ENCODE assay signal across 9 cellular contexts in genomic region chr5:173733831-173734491, GRCh38.
A peak's percentile ranks its signal among the peaks of the same experiment; 100 is the strongest.
DNase-seq lines count a peak whose midpoint lies in the region; ATAC-seq and TF ChIP-seq lines count a peak whose summit lies in the region.
"Had no signal": no experiment of that assay in that cellular context is flagged by ENCODE, and none has a peak within 500 bp of the region (broad histone marks: within the 10 kb centered on the region; RNA-seq: fewer than 3 reads in every experiment).

No MANE protein-coding gene starts in this region.

- H3K4me2 ChIP-seq in neuronal stem cell (ENCODE audit: insufficient read depth, low read length, poor library complexity, severe bottlenecking) (no peak overlapping the region), mammary epithelial cell (ENCODE audit: insufficient read depth, low read depth, low read length) (no peak overlapping the region)

- no peak overlapping the region for H2BK15ac ChIP-seq in neuronal stem cell (ENCODE audit: low read length)

- BruUV-seq in mammary epithelial cell (replicated peaks; lab: Mats Ljungman, UMichigan), result no TSS peak

- no peak overlapping the region for H4K8ac ChIP-seq in neuronal stem cell (ENCODE audit: low read depth, low read length)

- H3K4me1 ChIP-seq in neuronal stem cell (ENCODE audit: control insufficient read depth in 2 of 2, insufficient read depth in 1 of 2, low read depth in 1 of 2, low read length in 2 of 2) (peaks cover 10% of the 10 kb centered on the region in 2 donors), mammary epithelial cell (ENCODE audit: insufficient read depth, low read length) (no peaks in the 10 kb centered on the region)

- H3K9me3 ChIP-seq in neuronal stem cell (replicated peaks in 1 of 2; ENCODE audit: control insufficient read depth in 2 of 2, insufficient read depth in 1 of 2, low read depth in 1 of 2, low read length in 2 of 2) (no peaks in the 10 kb centered on the region), mammary epithelial cell (replicated peaks; ENCODE audit: insufficient read depth, low read length) (no peaks in the 10 kb centered on the region)

- TF ChIP-seq CTCF in mammary epithelial cell (conservative IDR thresholded peaks at IDR 0.05 in 1 of 2, IDR thresholded peaks at IDR 0.05 in 1 of 2; ENCODE audit: extremely low read depth in 1 of 2, insufficient read depth in 1 of 2, low read depth in 1 of 2, low read length in 2 of 2), result no peak

- H4K91ac ChIP-seq in neuronal stem cell (ENCODE audit: low read depth, low read length, poor library complexity), result no peak overlapping the region

- no peaks in the 10 kb centered on the region for H3K79me2 ChIP-seq in mammary epithelial cell (ENCODE audit: insufficient read depth, low read length)

- H2BK5ac ChIP-seq in neuronal stem cell (ENCODE audit: low read length), result no peak overlapping the region

- no peak overlapping the region for H2BK12ac ChIP-seq in neuronal stem cell (ENCODE audit: low read length)

- H2BK120ac ChIP-seq in neuronal stem cell (ENCODE audit: low read depth, low read length), result no peak overlapping the region

- H3K27ac ChIP-seq in neuronal stem cell (replicated peaks; ENCODE audit: low read length), result no peak overlapping the region
- no peak overlapping the region for H3K27ac ChIP-seq in mammary epithelial cell (ENCODE audit: insufficient read depth, low read depth, low read length)

- H3K36me3 ChIP-seq in neuronal stem cell (replicated peaks in 1 of 2; ENCODE audit: control insufficient read depth in 2 of 2, insufficient read depth in 2 of 2, low read length in 2 of 2) (no peaks in the 10 kb centered on the region), mammary epithelial cell (ENCODE audit: insufficient read depth, low read length) (no peaks in the 10 kb centered on the region)

- H3K4me1 Mint-ChIP-seq in IgD-negative memory B cell (peaks cover 43 to 44% (median 43%) of the 10 kb centered on the region in 3 donors), immature natural killer cell (no peaks in the 10 kb centered on the region)

- H3K9me3 Mint-ChIP-seq in IgD-negative memory B cell, result no peaks in the 10 kb centered on the region
- H3K9me3 Mint-ChIP-seq in immature natural killer cell, result no peaks in the 10 kb centered on the region

- no peaks in the 10 kb centered on the region for H4K20me1 ChIP-seq in mammary epithelial cell (ENCODE audit: insufficient read depth, low read length)

- no peak overlapping the region for H3K23ac ChIP-seq in neuronal stem cell (ENCODE audit: low read depth, low read length, poor library complexity)

- H2AFZ ChIP-seq in neuronal stem cell (ENCODE audit: low read length), result no peak overlapping the region
- no peak overlapping the region for H2AFZ ChIP-seq in mammary epithelial cell (ENCODE audit: low read depth, low read length)

- in situ Hi-C loops in mammary epithelial cell (cut with MboI; ENCODE audit: low sequenced_read_pairs in 2 of 2), result no loop called here

- peak; percentile 51 for ATAC-seq in GM18909 (IDR thresholded peaks at IDR 0.05; ENCODE audit: poor library complexity, unreplicated experiment)
- ATAC-seq in GM21737 (IDR thresholded peaks at IDR 0.05; ENCODE audit: unreplicated experiment), result peak; percentile 37
- ATAC-seq: Right ventricle myocardium inferior had no signal

- H3K27me3 Mint-ChIP-seq in IgD-negative memory B cell (peaks cover 5% of the 10 kb centered on the region), immature natural killer cell (ENCODE audit: low read depth in 3 of 3) (peaks cover 0 to 2% (median 0%) of the 10 kb centered on the region in 3 donors)

- intact Hi-C loops in mammary epithelial cell (cut with micrococcal nuclease), result no loop called here

- CTCF ChIA-PET in mammary epithelial cell (lab: Charles Lee; ENCODE audit: low non-redundant PET), result no interaction called here

- H3K4me3 ChIP-seq in neuronal stem cell (ENCODE audit: low read length in 2 of 2) (no peak overlapping the region), mammary epithelial cell (replicated peaks in 1 of 3; ENCODE audit: insufficient read depth in 1 of 3, low read depth in 2 of 3, low read length in 3 of 3) (no peak overlapping the region)

- H3K4me3 Mint-ChIP-seq in IgD-negative memory B cell (peak overlapping the region; percentile 21 to 84 (median 82)), immature natural killer cell (no peak overlapping the region)

- WGBS in neuronal stem cell (ENCODE audit: extremely low coverage in 2 of 2, insufficient read length in 2 of 2, insufficient replicate concordance in 1 of 2), 2 donors, result no CpG with 5 or more reads among the region's 18 CpGs
- 77% methylated on average over 16 of the region's 18 CpGs for WGBS in mammary epithelial cell (ENCODE audit: low coverage, missing lambda C conversion rate)

- no peak overlapping the region for H3K4ac ChIP-seq in neuronal stem cell (ENCODE audit: low read length)

- H3K27me3 ChIP-seq in neuronal stem cell (ENCODE audit: control insufficient read depth in 3 of 3, insufficient read depth in 3 of 3, low read depth in 1 of 3, low read length in 3 of 3), result peaks cover 0 to 32% (median 0%) of the 10 kb centered on the region in 3 experiments
- H3K27me3 ChIP-seq in mammary epithelial cell (ENCODE audit: insufficient read depth, low read length), result no peaks in the 10 kb centered on the region

- H3K36me3 Mint-ChIP-seq in IgD-negative memory B cell, result no peaks in the 10 kb centered on the region
- H3K36me3 Mint-ChIP-seq in immature natural killer cell, result no peaks in the 10 kb centered on the region

- peak overlapping the region; percentile 21 for H2AK5ac ChIP-seq in neuronal stem cell (ENCODE audit: low read depth, low read length)

- H3K18ac ChIP-seq in neuronal stem cell (ENCODE audit: low read length), result peak overlapping the region; percentile 62

- H3K27ac Mint-ChIP-seq in IgD-negative memory B cell (peak overlapping the region; percentile 86 to 98 (median 98)), immature natural killer cell (no peak overlapping the region)

- H3K9ac ChIP-seq in neuronal stem cell (ENCODE audit: low read depth, low read length, poor library complexity), result no peak overlapping the region
- no peak overlapping the region for H3K9ac ChIP-seq in mammary epithelial cell (ENCODE audit: insufficient read depth, low read length)

- DNase-seq in neuronal stem cell (ENCODE audit: low spot score), result no peak
- no peak for DNase-seq in mammary epithelial cell
- DNase-seq in immature natural killer cell, result no peak
- no peak for DNase-seq in COLO829 (ENCODE audit: low spot score)
- no peak for DNase-seq in activated CD4-positive, CD25-positive, alpha-beta regulatory T cell treated with anti-CD3 and anti-CD28 coated beads, Interleukin-2, amount 50 U/mL, for 72 hours

- dilution Hi-C loops in mammary epithelial cell (cut with HindIII; ENCODE audit: low sequenced_read_pairs), result no loop called here

- H3K14ac ChIP-seq in neuronal stem cell (ENCODE audit: low read length), result peak overlapping the region; percentile 43

- H3K79me1 ChIP-seq in neuronal stem cell (ENCODE audit: low read depth, low read length), result peaks cover 2% of the 10 kb centered on the region

Comparison
In these comparisons a context has a peak if more than half of its experiments do, and no peak if none do; other contexts are left out.
1. H3K27ac Mint-ChIP-seq: peak in IgD-negative memory B cell (3 of 3); none in immature natural killer cell (0 of 6).
2. H3K4me3 Mint-ChIP-seq: peak in IgD-negative memory B cell (4 of 4); none in immature natural killer cell (0 of 5).